In the genomic region with DNA sequence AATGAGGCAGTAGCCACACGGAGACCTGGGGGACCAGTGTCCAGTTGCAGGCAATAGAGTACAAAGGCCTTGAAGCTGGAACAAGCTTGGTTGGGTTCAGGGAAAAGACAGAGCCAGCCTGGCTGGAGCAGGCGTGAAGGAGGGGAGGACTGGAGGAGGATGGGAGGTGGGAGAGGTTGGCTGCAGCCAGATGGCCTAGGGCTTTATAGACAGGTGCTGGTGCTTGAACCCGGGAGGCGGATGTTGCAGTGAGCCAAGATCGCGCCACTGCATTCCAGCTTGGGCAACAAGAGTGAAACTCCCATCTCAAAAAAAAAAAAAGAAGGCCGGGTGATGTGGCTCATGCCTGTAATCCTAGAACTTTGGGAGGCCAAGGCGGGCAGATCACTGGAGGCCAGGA, we compare ENCODE assay signal across 11 cellular contexts. TPM values are rescaled to one million over a fixed set of nuclear protein-coding genes. Genes with fewer than 3 reads are reported as not detected.
DNase-seq lines count a peak whose midpoint lies in the region; ATAC-seq, FAIRE-seq and TF ChIP-seq lines count a peak whose summit lies in the region.
"Had no signal": no experiment of that assay in that cellular context is flagged by ENCODE, and none has a peak within 500 bp of the region (broad histone marks: within the 10 kb centered on the region; RNA-seq: fewer than 3 reads in every experiment).

No MANE protein-coding gene starts in this region.

- no peak overlapping the region for H2AFZ ChIP-seq in GM23248

- H3F3A ChIP-seq in GM23248 (ENCODE audit: insufficient read depth): peaks cover 22% of the 10 kb centered on the region; the same call in 1 of the 2 replicates

- TF ChIP-seq EP300 in tibial nerve (IDR thresholded peaks at IDR 0.05): no peak

- no peak for TF ChIP-seq CTCF in pancreas (IDR thresholded peaks at IDR 0.05)
- TF ChIP-seq CTCF in tibial nerve (IDR thresholded peaks at IDR 0.05): no peak

- in situ Hi-C loops in GM23248 (cut with MboI): no loop called here

- H3K4me2 ChIP-seq in GM23248 (ENCODE audit: unreplicated experiment): no peak overlapping the region

- no peak for FAIRE-seq in pancreas (lab: Jason Lieb, UNC)

- H4K20me1 ChIP-seq in GM23248 (ENCODE audit: insufficient read depth): no peaks in the 10 kb centered on the region

- H3K9me3 ChIP-seq in duodenal mucosa (ENCODE audit: control insufficient read depth in 1 of 2, low read length in 2 of 2) (no peaks in the 10 kb centered on the region), pancreas (no peaks in the 10 kb centered on the region), GM23248 (ENCODE audit: low read depth) (no peaks in the 10 kb centered on the region), tibial nerve (no peaks in the 10 kb centered on the region)

- ATAC-seq in pancreas (peak in 1 of 4 donors; percentile 1), HG03135 (IDR thresholded peaks at IDR 0.05; ENCODE audit: unreplicated experiment) (no peak)

- H3K27me3 ChIP-seq in duodenal mucosa (ENCODE audit: control insufficient read depth in 1 of 2, insufficient read depth in 2 of 2, low read length in 2 of 2) (no peaks in the 10 kb centered on the region), pancreas (no peaks in the 10 kb centered on the region), GM23248 (replicated peaks; ENCODE audit: insufficient read depth) (no peaks in the 10 kb centered on the region), tibial nerve (peaks cover 0 to 7% of the 10 kb centered on the region in 2 donors)

- peak; percentile 64 for DNase-seq in ELF-1 (ENCODE audit: low read depth, low spot score)
- DNase-seq in NCI-H2171 treated with DMSO at 0.1 percent for 48 hours (lab: John Stamatoyannopoulos, UW): peak; percentile 92
- DNase-seq in pancreas: no peak
- DNase-seq in cerebellar cortex (ENCODE audit: low spot score): no peak
- no peak for DNase-seq in GM23248
- DNase-seq in tibial nerve (ENCODE audit: low spot score in 2 of 2): no peak
- DNase-seq: HFFc6 had no signal

- WGBS in pancreas, 2 donors: 28 to 29% methylated on average over 8 of the region's 8 CpGs
- WGBS in GM23248 (ENCODE audit: low coverage in 1 of 2, low lambda C conversion rate in 2 of 2, missing lambda C conversion rate in 2 of 2), 2 experiments: 93 to 95% methylated on average over 7 to 8 of the region's 8 CpGs
- WGBS in tibial nerve, 2 donors: 88 to 91% methylated on average over 8 of the region's 8 CpGs

- H3K79me2 ChIP-seq in GM23248 (ENCODE audit: insufficient read depth): no peaks in the 10 kb centered on the region

- peak overlapping the region; percentile 86 to 98 for H3K9ac ChIP-seq in duodenal mucosa (ENCODE audit: low read depth in 1 of 2, low read length in 2 of 2)
- H3K9ac ChIP-seq in GM23248: no peak overlapping the region

- H3K27ac ChIP-seq in duodenal mucosa (ENCODE audit: low read depth, low read length) (peak overlapping the region; percentile 93), pancreas (peak overlapping the region; percentile 90 to 99 (median 95)), GM23248 (no peak overlapping the region), tibial nerve (peak overlapping the region in 2 of 4 donors; percentile 86 to 93)

- intact Hi-C loops in pancreas (cut with DNase I): no loop called here

- no peak for TF ChIP-seq POLR2A in tibial nerve (IDR thresholded peaks at IDR 0.05)

- H3K4me1 ChIP-seq in duodenal mucosa (ENCODE audit: control insufficient read depth in 1 of 2, insufficient read depth in 2 of 2, low read length in 2 of 2) (peaks cover 31 to 41% of the 10 kb centered on the region in 2 donors), pancreas (peaks cover 16 to 22% (median 20%) of the 10 kb centered on the region in 3 donors), GM23248 (ENCODE audit: insufficient read depth) (peaks cover 35% of the 10 kb centered on the region), tibial nerve (peaks cover 0 to 41% (median 8%) of the 10 kb centered on the region in 4 donors)

- H3K9me2 ChIP-seq in GM23248 (ENCODE audit: insufficient read depth): no peaks in the 10 kb centered on the region

- H3K4me3 ChIP-seq in duodenal mucosa (ENCODE audit: low read depth in 1 of 2, low read length in 2 of 2) (peak overlapping the region; percentile 70 to 90), pancreas (peak overlapping the region in 3 of 4 donors; percentile 65 to 89 (median 79)), GM23248 (no peak overlapping the region), tibial nerve (peak overlapping the region in 1 of 4 donors; percentile 75)

- no peaks in the 10 kb centered on the region for H3K36me3 ChIP-seq in duodenal mucosa (ENCODE audit: control insufficient read depth in 1 of 2, insufficient read depth in 2 of 2, low read length in 2 of 2)
- no peaks in the 10 kb centered on the region for H3K36me3 ChIP-seq in pancreas
- H3K36me3 ChIP-seq in GM23248 (ENCODE audit: low read depth): no peaks in the 10 kb centered on the region
- no peaks in the 10 kb centered on the region for H3K36me3 ChIP-seq in tibial nerve

RNA-seq across cellular contexts. Expression of a gene that starts 1.7 kb away (rescaled TPM):
- total RNA-seq in pancreas: 100 to 1,000 TPM; 121 to 239 (median 152) TPM
- polyA plus RNA-seq in pancreas: 100 to 1,000 TPM; 178 to 337 TPM
- total RNA-seq in GM23248 (2014; rRNA removed; shearing (Covaris generic)): 3.2 and 9.5 TPM in 2 replicates
- polyA plus RNA-seq in GM23248 (2016; fragmentation: Nextera tagmentation; extraction: Ambion mirVana): 9.3 and 9.8 TPM in 2 replicates
- 10 to 100 TPM; 39.0 to 79.1 (median 45.5) TPM for total RNA-seq in tibial nerve

RNA-seq across cellular contexts. Expression of a gene that starts 9.9 kb away (rescaled TPM):
- total RNA-seq in pancreas: 10 to 100 TPM in 1 of 6 donors, 1 to 10 TPM in 5; 6.9 to 15.2 (median 8.1) TPM
- polyA plus RNA-seq in pancreas: 10 to 100 TPM; 31.4 to 42.8 TPM
- 0.65 TPM in 1 of 2 replicates, not detected in the other for total RNA-seq in GM23248 (2014; rRNA removed; shearing (Covaris generic))
- polyA plus RNA-seq in GM23248 (2016; fragmentation: Nextera tagmentation; extraction: Ambion mirVana): 4.0 and 5.3 TPM in 2 replicates
- 100 to 1,000 TPM in 1 of 4 donors, 10 to 100 TPM in 3; 86.1 to 179 (median 95.3) TPM for total RNA-seq in tibial nerve
- total RNA-seq: LHCN-M2 had no signal

RNA-seq across cellular contexts. Expression of a gene that starts 38.0 kb away (rescaled TPM):
- total RNA-seq in pancreas: 1 to 10 TPM in 5 of 6 donors, under 1 TPM in 1; 0.59 to 6.7 (median 3.0) TPM
- polyA plus RNA-seq in pancreas: 10 to 100 TPM; 13.1 to 19.4 TPM
- total RNA-seq in GM23248 (2014; rRNA removed; shearing (Covaris generic)): not detected in 2 replicates
- polyA plus RNA-seq in GM23248 (2016; fragmentation: Nextera tagmentation; extraction: Ambion mirVana): not detected in 2 replicates
- 100 to 1,000 TPM in 3 of 4 donors, 10 to 100 TPM in 1; 76.8 to 627 (median 335) TPM for total RNA-seq in tibial nerve
- total RNA-seq: HFFc6, LHCN-M2 had no signal

RNA-seq across cellular contexts. Expression of a gene that starts 42.0 kb away (rescaled TPM):
- total RNA-seq in pancreas (under 1 TPM in 1 of 6 donors, not detected in 5; 0.37 TPM), tibial nerve (not detected)
- polyA plus RNA-seq in pancreas (under 1 TPM; 0.19 to 0.26 TPM), GM23248 (2016; fragmentation: Nextera tagmentation; extraction: Ambion mirVana) (1.5 and 2.3 TPM in 2 replicates)
- 2.4 and 5.2 TPM in 2 replicates for total RNA-seq in GM23248 (2014; rRNA removed; shearing (Covaris generic))
- total RNA-seq: liver had no signal
- polyA plus RNA-seq: liver had no signal

RNA-seq across cellular contexts. Expression of a gene that starts 49.7 kb away (rescaled TPM):
- total RNA-seq in pancreas (10 to 100 TPM in 3 of 6 donors, 1 to 10 TPM in 3; 6.9 to 18.2 (median 11.3) TPM), tibial nerve (10 to 100 TPM; 30.8 to 57.3 (median 46.0) TPM)
- polyA plus RNA-seq in pancreas (10 to 100 TPM; 30.9 to 32.3 TPM), GM23248 (2016; fragmentation: Nextera tagmentation; extraction: Ambion mirVana) (191 and 199 TPM in 2 replicates)
- total RNA-seq in GM23248 (2014; rRNA removed; shearing (Covaris generic)): 143 and 162 TPM in 2 replicates

Comparison
In these comparisons a context has a peak if more than half of its experiments do, and no peak if none do; other contexts are left out.
1. DNase-seq: peak in ELF-1 (single experiment) and NCI-H2171 treated with DMSO at 0.1 percent for 48 hours (single experiment); none in pancreas (0 of 6), cerebellar cortex (single experiment), GM23248 (single experiment) and tibial nerve (0 of 2).
2. RNA of a gene that starts 9.9 kb away (total RNA-seq): 86.1 to 179 TPM in tibial nerve; 6.9 to 15.2 TPM in pancreas and 0.65 TPM in GM23248; every median in the first group is over 4 times any median in the second.
3. RNA of a gene that starts 38.0 kb away (total RNA-seq): 76.8 to 627 TPM in tibial nerve; 0.59 to 6.7 TPM in pancreas and not detected in GM23248; every median in the first group is over 10 times any median in the second.